Comparison of ENCODE assay signal across 15 cellular contexts in the genomic region with DNA sequence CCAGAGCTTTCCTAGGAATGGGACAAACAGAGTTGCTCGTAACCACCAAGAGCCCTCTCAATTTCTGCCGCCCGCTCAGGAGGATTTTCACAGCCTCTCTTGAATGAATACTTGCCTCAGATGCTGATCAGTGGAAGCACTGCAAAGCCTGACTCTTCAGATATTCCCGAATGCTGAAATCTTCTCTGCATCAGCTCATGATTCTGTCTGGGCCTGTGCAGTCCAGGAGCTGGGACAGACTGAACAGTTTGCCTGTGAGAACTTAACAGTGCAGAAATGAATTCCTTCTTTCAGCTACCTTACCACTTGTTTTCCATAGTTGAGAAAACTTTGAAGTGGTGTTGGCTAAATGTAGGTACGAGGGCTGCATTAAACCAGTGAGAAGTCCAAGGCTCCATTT. TPM values are rescaled to one million over a fixed set of nuclear protein-coding genes. Genes with fewer than 3 reads are reported as not detected.
A peak's percentile ranks its signal among the peaks of the same experiment; 100 is the strongest.
DNase-seq lines count a peak whose midpoint lies in the region; ATAC-seq and TF ChIP-seq lines count a peak whose summit lies in the region.
"Had no signal": no experiment of that assay in that cellular context is flagged by ENCODE, and none has a peak within 500 bp of the region (broad histone marks: within the 10 kb centered on the region; RNA-seq: fewer than 3 reads in every experiment).

No MANE protein-coding gene starts in this region.

- H3K27ac Mint-ChIP-seq in natural killer cell treated with Interleukin-12 subunit alpha and Interleukin-12 subunit beta and Interleukin-15 and Interleukin-18, amount 100 ng/mL, for 72 hours: no peak overlapping the region
- H3K27ac Mint-ChIP-seq in osteocyte (ENCODE audit: unreplicated experiment): no peak overlapping the region
- no peak overlapping the region for H3K27ac Mint-ChIP-seq in activated CD4-positive, alpha-beta T cell treated with anti-CD3 and anti-CD28 coated beads, Interleukin-2, amount 10 ng/mL, durations not matched to agents 7 days and 5 days
- H3K27ac Mint-ChIP-seq: activated naive CD8-positive, alpha-beta T cell treated with anti-CD3 and anti-CD28 coated beads, Interleukin-2, amount 50 U/mL, for 24 hours; IgD-negative memory B cell; stimulated activated naive CD8-positive, alpha-beta T cell treated with anti-CD3 and anti-CD28 coated beads, Interleukin-15, Interleukin-2, amounts not matched to agents 100 ng/mL and 50 ng/mL, for 24 hours had no signal

- 0 out of 2 replicates have a peak overlapping the region, but pooled peaks have one; percentile 48 for H3K18ac ChIP-seq in IMR-90 (ENCODE audit: low read depth, low read length)

- H3K27ac ChIP-seq in IMR-90 (ENCODE audit: insufficient read depth, low read length) (no peak overlapping the region), duodenal mucosa (ENCODE audit: low read depth, low read length) (peak overlapping the region; percentile 10), layer of hippocampus (ENCODE audit: low read depth, low read length) (peak overlapping the region; percentile 80), smooth muscle cell (ENCODE audit: low read depth) (peak overlapping the region; percentile 81)

- no peak overlapping the region for H2AK9ac ChIP-seq in IMR-90 (replicated peaks; ENCODE audit: low read depth, low read length, poor library complexity)

- in situ Hi-C loops in IMR-90 (cut with MboI; ENCODE audit: low sequenced_read_pairs): loop anchor here (25.0 kb wide), 2 partner anchors 407 to 857 kb away; a partner anchor contains a TSS

- H3K9me1 ChIP-seq in IMR-90 (ENCODE audit: insufficient read depth, low read length): peaks cover 12% of the 10 kb centered on the region

- peaks cover 26% of the 10 kb centered on the region for H3F3A ChIP-seq in smooth muscle cell (ENCODE audit: low read depth)

- H2AFZ ChIP-seq in IMR-90 (replicated peaks; ENCODE audit: low read length, poor library complexity): no peak overlapping the region
- H2AFZ ChIP-seq in smooth muscle cell (ENCODE audit: low read depth): no peak overlapping the region

- H3K27me3 ChIP-seq in IMR-90 (ENCODE audit: control insufficient read depth, insufficient read depth, low read length) (no peaks in the 10 kb centered on the region), duodenal mucosa (ENCODE audit: control insufficient read depth in 1 of 2, insufficient read depth in 2 of 2, low read length in 2 of 2) (no peaks in the 10 kb centered on the region), layer of hippocampus (ENCODE audit: control insufficient read depth, insufficient read depth, low read length) (no peaks in the 10 kb centered on the region), smooth muscle cell (ENCODE audit: low read depth) (no peaks in the 10 kb centered on the region)

- H4K5ac ChIP-seq in IMR-90 (ENCODE audit: low read depth, low read length): no peak overlapping the region

- H3K9me3 Mint-ChIP-seq in natural killer cell treated with Interleukin-12 subunit alpha and Interleukin-12 subunit beta and Interleukin-15 and Interleukin-18, amount 100 ng/mL, for 72 hours: peaks cover 3% of the 10 kb centered on the region
- no peaks in the 10 kb centered on the region for H3K9me3 Mint-ChIP-seq in osteocyte (ENCODE audit: unreplicated experiment)
- H3K9me3 Mint-ChIP-seq in activated CD4-positive, alpha-beta T cell treated with anti-CD3 and anti-CD28 coated beads, Interleukin-2, amount 10 ng/mL, durations not matched to agents 7 days and 5 days: no peaks in the 10 kb centered on the region
- H3K9me3 Mint-ChIP-seq: stimulated activated naive CD8-positive, alpha-beta T cell treated with anti-CD3 and anti-CD28 coated beads, Interleukin-15, Interleukin-2, amounts not matched to agents 100 ng/mL and 50 ng/mL, for 24 hours had no signal

- dilution Hi-C loops in IMR-90 (cut with HindIII; ENCODE audit: low sequenced_read_pairs, unreplicated experiment): no loop called here

- peak overlapping the region in 1 of 2 experiments; percentile 6; a peak in 1 of 4 replicates for H4K8ac ChIP-seq in IMR-90 (ENCODE audit: low read depth in 2 of 2, low read length in 2 of 2)

- H3K79me2 ChIP-seq in smooth muscle cell (ENCODE audit: low read depth): peaks cover 89% of the 10 kb centered on the region

- no peak for TF ChIP-seq RAD21 in IMR-90 (IDR thresholded peaks at IDR 0.05; ENCODE audit: low read length)

- H3K4ac ChIP-seq in IMR-90 (ENCODE audit: low read depth, low read length): no peak overlapping the region

- peaks cover 5% of the 10 kb centered on the region for H4K20me1 ChIP-seq in IMR-90 (ENCODE audit: insufficient read depth, low read length)
- peaks cover 95% of the 10 kb centered on the region for H4K20me1 ChIP-seq in smooth muscle cell (ENCODE audit: low read depth)

- no peaks in the 10 kb centered on the region for H3K36me3 ChIP-seq in IMR-90 (ENCODE audit: control insufficient read depth, insufficient read depth, low read length)
- H3K36me3 ChIP-seq in duodenal mucosa (ENCODE audit: control insufficient read depth in 1 of 2, insufficient read depth in 2 of 2, low read length in 2 of 2): no peaks in the 10 kb centered on the region
- H3K36me3 ChIP-seq in smooth muscle cell (ENCODE audit: low read depth): no peaks in the 10 kb centered on the region

- H4K91ac ChIP-seq in IMR-90 (ENCODE audit: insufficient read depth, low read depth, low read length): 0 out of 2 replicates have a peak overlapping the region, but pooled peaks have one; percentile 23

- H3K79me1 ChIP-seq in IMR-90 (ENCODE audit: low read depth in 1 of 2, low read length in 2 of 2): peaks cover 41 to 67% of the 10 kb centered on the region in 2 experiments

- H2AK5ac ChIP-seq in IMR-90 (ENCODE audit: low read depth, low read length): peak overlapping the region; percentile 10; the same call in 1 of the 2 replicates

- H2BK15ac ChIP-seq in IMR-90 (ENCODE audit: low read depth, low read length): no peak overlapping the region; the same call in 2 of the 3 replicates

- no peak for DNase-seq in IMR-90
- no peak for DNase-seq in smooth muscle cell (lab: John Stamatoyannopoulos, UW; ENCODE audit: unreplicated experiment)
- no peak for DNase-seq in natural killer cell treated with Interleukin-12 subunit alpha and Interleukin-12 subunit beta and Interleukin-15 and Interleukin-18, amount 100 ng/mL, for 72 hours (ENCODE audit: low spot score)
- no peak for DNase-seq in osteocyte (ENCODE audit: extremely low spot score, unreplicated experiment)
- no peak for DNase-seq in activated CD4-positive, alpha-beta T cell treated with anti-CD3 and anti-CD28 coated beads, Interleukin-2, amount 10 ng/mL, durations not matched to agents 7 days and 5 days
- DNase-seq: activated naive CD8-positive, alpha-beta T cell treated with anti-CD3 and anti-CD28 coated beads, Interleukin-2, amount 50 U/mL, for 24 hours; cortex of kidney; mucosa of descending colon; NCI-H1092 had no signal

- H3K4me3 Mint-ChIP-seq in natural killer cell treated with Interleukin-12 subunit alpha and Interleukin-12 subunit beta and Interleukin-15 and Interleukin-18, amount 100 ng/mL, for 72 hours: no peak overlapping the region
- no peak overlapping the region for H3K4me3 Mint-ChIP-seq in osteocyte (ENCODE audit: unreplicated experiment)
- H3K4me3 Mint-ChIP-seq in activated CD4-positive, alpha-beta T cell treated with anti-CD3 and anti-CD28 coated beads, Interleukin-2, amount 10 ng/mL, durations not matched to agents 7 days and 5 days: no peak overlapping the region
- H3K4me3 Mint-ChIP-seq: activated naive CD8-positive, alpha-beta T cell treated with anti-CD3 and anti-CD28 coated beads, Interleukin-2, amount 50 U/mL, for 24 hours; IgD-negative memory B cell; stimulated activated naive CD8-positive, alpha-beta T cell treated with anti-CD3 and anti-CD28 coated beads, Interleukin-15, Interleukin-2, amounts not matched to agents 100 ng/mL and 50 ng/mL, for 24 hours had no signal

- CTCF ChIA-PET in IMR-90 (lab: Yijun Ruan, JAX): interaction anchor here (0.6 kb wide), 1 partner anchor 716 kb away, joined by 6 read pairs; no protein-coding TSS in a partner anchor
- CTCF ChIA-PET in activated CD4-positive, alpha-beta T cell treated with anti-CD3 and anti-CD28 coated beads, Interleukin-2, amount 10 ng/mL, durations not matched to agents 7 days and 5 days (lab: Charles Lee): no interaction called here

- H3K14ac ChIP-seq in IMR-90 (replicated peaks; ENCODE audit: low read depth, low read length): peak overlapping the region; percentile 14; the same call in 1 of the 2 replicates

- H3K27me3 Mint-ChIP-seq in natural killer cell treated with Interleukin-12 subunit alpha and Interleukin-12 subunit beta and Interleukin-15 and Interleukin-18, amount 100 ng/mL, for 72 hours: no peaks in the 10 kb centered on the region
- no peaks in the 10 kb centered on the region for H3K27me3 Mint-ChIP-seq in osteocyte (ENCODE audit: unreplicated experiment)
- no peaks in the 10 kb centered on the region for H3K27me3 Mint-ChIP-seq in activated CD4-positive, alpha-beta T cell treated with anti-CD3 and anti-CD28 coated beads, Interleukin-2, amount 10 ng/mL, durations not matched to agents 7 days and 5 days
- H3K27me3 Mint-ChIP-seq: activated naive CD8-positive, alpha-beta T cell treated with anti-CD3 and anti-CD28 coated beads, Interleukin-2, amount 50 U/mL, for 24 hours; IgD-negative memory B cell; stimulated activated naive CD8-positive, alpha-beta T cell treated with anti-CD3 and anti-CD28 coated beads, Interleukin-15, Interleukin-2, amounts not matched to agents 100 ng/mL and 50 ng/mL, for 24 hours had no signal

- H3K56ac ChIP-seq in IMR-90 (ENCODE audit: extremely low read depth, insufficient read depth, low read length): no peak overlapping the region

- TF ChIP-seq CTCF in IMR-90 (conservative IDR thresholded peaks at IDR 0.05; ENCODE audit: low read depth, low read length) (no peak), smooth muscle cell (IDR thresholded peaks at IDR 0.05; ENCODE audit: borderline replicate concordance, insufficient read depth, poor library complexity, severe bottlenecking) (no peak), osteocyte (IDR thresholded peaks at IDR 0.05) (no peak)

- no peak overlapping the region for H3K9ac ChIP-seq in IMR-90 (ENCODE audit: low read depth, low read length)
- H3K9ac ChIP-seq in duodenal mucosa (ENCODE audit: low read depth in 1 of 2, low read length in 2 of 2): no peak overlapping the region
- no peak overlapping the region for H3K9ac ChIP-seq in smooth muscle cell (ENCODE audit: low read depth)

- H3K36me3 Mint-ChIP-seq in natural killer cell treated with Interleukin-12 subunit alpha and Interleukin-12 subunit beta and Interleukin-15 and Interleukin-18, amount 100 ng/mL, for 72 hours: no peaks in the 10 kb centered on the region
- H3K36me3 Mint-ChIP-seq in osteocyte (ENCODE audit: unreplicated experiment): peaks cover 2% of the 10 kb centered on the region
- H3K36me3 Mint-ChIP-seq in activated CD4-positive, alpha-beta T cell treated with anti-CD3 and anti-CD28 coated beads, Interleukin-2, amount 10 ng/mL, durations not matched to agents 7 days and 5 days (ENCODE audit: low read depth): no peaks in the 10 kb centered on the region
- H3K36me3 Mint-ChIP-seq: IgD-negative memory B cell had no signal

- H2BK20ac ChIP-seq in IMR-90 (ENCODE audit: low read depth, low read length): peak overlapping the region; percentile 57

- BruUV-seq in IMR-90 (replicated peaks; lab: Mats Ljungman, UMichigan): no TSS peak

- intact Hi-C loops in IMR-90 (cut with micrococcal nuclease): no loop called here

- peaks cover 0 to 10% of the 10 kb centered on the region in 2 donors for H3K4me1 Mint-ChIP-seq in natural killer cell treated with Interleukin-12 subunit alpha and Interleukin-12 subunit beta and Interleukin-15 and Interleukin-18, amount 100 ng/mL, for 72 hours (ENCODE audit: low read depth in 2 of 2)
- peaks cover 71% of the 10 kb centered on the region for H3K4me1 Mint-ChIP-seq in osteocyte (ENCODE audit: unreplicated experiment)
- no peaks in the 10 kb centered on the region for H3K4me1 Mint-ChIP-seq in activated CD4-positive, alpha-beta T cell treated with anti-CD3 and anti-CD28 coated beads, Interleukin-2, amount 10 ng/mL, durations not matched to agents 7 days and 5 days
- H3K4me1 Mint-ChIP-seq: activated naive CD8-positive, alpha-beta T cell treated with anti-CD3 and anti-CD28 coated beads, Interleukin-2, amount 50 U/mL, for 24 hours; IgD-negative memory B cell had no signal

- H3K4me2 ChIP-seq in IMR-90 (ENCODE audit: low read depth, low read length): no peak overlapping the region
- H3K4me2 ChIP-seq in smooth muscle cell: peak overlapping the region; percentile 43

- no peak for ATAC-seq in IMR-90 (ENCODE audit: low read depth)
- ATAC-seq in natural killer cell treated with Interleukin-12 subunit alpha and Interleukin-12 subunit beta and Interleukin-15 and Interleukin-18, amount 100 ng/mL, for 72 hours: no peak
- ATAC-seq in HG03469 (IDR thresholded peaks at IDR 0.05; ENCODE audit: unreplicated experiment): no peak
- ATAC-seq: activated naive CD8-positive, alpha-beta T cell treated with anti-CD3 and anti-CD28 coated beads, Interleukin-2, amount 50 U/mL, for 24 hours; mucosa of descending colon; PC-3 had no signal

- no peak overlapping the region for H2BK120ac ChIP-seq in IMR-90 (ENCODE audit: low read depth, low read length)

- POLR2A ChIA-PET in IMR-90 (lab: Charles Lee; ENCODE audit: unreplicated experiment): interaction anchor here (0.6 kb wide), 1 partner anchor 19 kb away, joined by 4 read pairs; no protein-coding TSS in a partner anchor
- POLR2A ChIA-PET in activated CD4-positive, alpha-beta T cell treated with anti-CD3 and anti-CD28 coated beads, Interleukin-2, amount 10 ng/mL, durations not matched to agents 7 days and 5 days (lab: Charles Lee): no interaction called here

- peaks cover 25% of the 10 kb centered on the region for H3K4me1 ChIP-seq in IMR-90 (ENCODE audit: control insufficient read depth, insufficient read depth, low read length)
- peaks cover 5 to 22% of the 10 kb centered on the region in 2 donors for H3K4me1 ChIP-seq in duodenal mucosa (ENCODE audit: control insufficient read depth in 1 of 2, insufficient read depth in 2 of 2, low read length in 2 of 2)
- H3K4me1 ChIP-seq in smooth muscle cell (ENCODE audit: low read depth): peaks cover 46% of the 10 kb centered on the region

- H3K9me3 ChIP-seq in IMR-90 (ENCODE audit: control insufficient read depth, insufficient read depth, low read length) (no peaks in the 10 kb centered on the region), duodenal mucosa (ENCODE audit: control insufficient read depth in 1 of 2, low read length in 2 of 2) (no peaks in the 10 kb centered on the region), smooth muscle cell (replicated peaks; ENCODE audit: low read depth) (no peaks in the 10 kb centered on the region)
- H3K9me3 ChIP-seq: mucosa of descending colon had no signal

- H3K4me3 ChIP-seq in IMR-90 (ENCODE audit: insufficient read depth, low read depth, low read length): no peak overlapping the region
- H3K4me3 ChIP-seq in duodenal mucosa (ENCODE audit: low read depth in 1 of 2, low read length in 2 of 2): no peak overlapping the region
- H3K4me3 ChIP-seq in smooth muscle cell: no peak overlapping the region
- H3K4me3 ChIP-seq: mucosa of descending colon had no signal

- no peak overlapping the region for H2BK5ac ChIP-seq in IMR-90 (ENCODE audit: low read depth, low read length, poor library complexity, severe bottlenecking)

- no peak for TF ChIP-seq POLR2A in IMR-90 (IDR thresholded peaks at IDR 0.05; ENCODE audit: low read depth, low read length)

- 80% methylated on average over 1 of the region's 5 CpGs; no CpG with 5 or more reads in 1 of the 2 experiments for WGBS in IMR-90 (ENCODE audit: extremely low coverage in 2 of 2, insufficient read length in 1 of 2), 2 experiments
- WGBS in smooth muscle cell (ENCODE audit: low lambda C conversion rate): 65% methylated on average over 5 of the region's 5 CpGs

- no peak overlapping the region for H3K23ac ChIP-seq in IMR-90 (ENCODE audit: low read depth, low read length)

RNA-seq across cellular contexts. Expression of a gene that starts 17.1 kb away (rescaled TPM):
- total RNA-seq in IMR-90 (2012; rRNA removed) (16.1 and 18.8 TPM in 2 replicates), smooth muscle cell (29.9 and 32.2 TPM in 2 replicates), osteocyte (55.0 and 57.3 TPM in 2 replicates)
- polyA plus RNA-seq in IMR-90 (2012; rRNA removed) (6.1 and 7.8 TPM in 2 replicates), smooth muscle cell (9.1 and 9.3 TPM in 2 replicates)
- 2.6 TPM in 2 replicates for polyA plus RNA-seq in IMR-90 (2012; cell fraction: cytosol; rRNA removed)
- polyA plus RNA-seq in IMR-90 (2012; cell fraction: nucleus; rRNA removed; ENCODE audit: low replicate concordance): 5.7 and 10.1 TPM in 2 replicates
- total RNA-seq in natural killer cell treated with Interleukin-12 subunit alpha and Interleukin-12 subunit beta and Interleukin-15 and Interleukin-18, amount 100 ng/mL, for 72 hours: under 1 TPM in 1 of 2 donors, not detected in 1; 0.31 TPM
- total RNA-seq in activated CD4-positive, alpha-beta T cell treated with anti-CD3 and anti-CD28 coated beads, Interleukin-2, amount 10 ng/mL, durations not matched to agents 7 days and 5 days: under 1 TPM; 0.37 to 0.89 TPM
- polyA plus RNA-seq: IgD-negative memory B cell had no signal
